In the genomic region with DNA sequence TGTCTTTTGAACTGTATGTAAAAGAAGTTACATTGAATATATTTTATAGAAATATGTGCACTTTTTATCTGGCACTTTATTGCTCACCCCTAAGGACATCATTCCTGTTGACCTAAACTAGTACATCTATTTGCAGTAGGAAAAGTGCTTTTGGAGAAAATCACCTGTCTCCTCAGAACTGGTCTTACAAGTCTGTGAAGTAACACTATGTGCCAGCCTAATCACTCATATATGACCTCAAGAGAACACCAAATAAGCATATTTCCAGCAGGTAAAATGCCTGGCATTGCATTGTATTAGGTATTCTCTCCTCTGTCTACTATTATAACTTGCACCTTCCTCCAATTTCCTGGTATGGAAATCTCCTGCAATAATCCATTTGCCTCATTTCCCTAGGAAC, we compare ENCODE assay signal across 18 cellular contexts. TPM values are rescaled to one million over a fixed set of nuclear protein-coding genes. Genes with fewer than 3 reads are reported as not detected.
A peak's percentile ranks its signal among the peaks of the same experiment; 100 is the strongest.
DNase-seq lines count a peak whose midpoint lies in the region; ATAC-seq and TF ChIP-seq lines count a peak whose summit lies in the region.
"Had no signal": no experiment of that assay in that cellular context is flagged by ENCODE, and none has a peak within 500 bp of the region (broad histone marks: within the 10 kb centered on the region; RNA-seq: fewer than 3 reads in every experiment).

No MANE protein-coding gene starts in this region.

- H3K27ac ChIP-seq in left ventricle myocardium inferior (replicated peaks): peak overlapping the region; percentile 27
- H3K27ac ChIP-seq in right cardiac atrium (ENCODE audit: low read length): no peak overlapping the region
- H3K27ac ChIP-seq in epithelial cell of prostate: peak overlapping the region; percentile 21
- H3K27ac ChIP-seq in stomach: peak overlapping the region in 4 of 5 donors; percentile 5 to 49 (median 20)
- H3K27ac ChIP-seq: BLaER1, Peyer's patch had no signal

- H3K27me3 ChIP-seq in left ventricle myocardium inferior (ENCODE audit: low read depth): no peaks in the 10 kb centered on the region
- H3K27me3 ChIP-seq in right cardiac atrium (ENCODE audit: control insufficient read depth, insufficient read depth): no peaks in the 10 kb centered on the region
- no peaks in the 10 kb centered on the region for H3K27me3 ChIP-seq in stomach
- H3K27me3 ChIP-seq: BLaER1, Peyer's patch had no signal

- no peak for TF ChIP-seq POLR2A in stomach (IDR thresholded peaks at IDR 0.05)

- no peak for TF ChIP-seq EP300 in stomach (IDR thresholded peaks at IDR 0.05)

- TF ChIP-seq CTCF in left ventricle myocardium inferior (IDR thresholded peaks at IDR 0.05; ENCODE audit: borderline replicate concordance) (no peak), stomach (IDR thresholded peaks at IDR 0.05) (no peak)

- peaks cover 19% of the 10 kb centered on the region for H3K36me3 ChIP-seq in left ventricle myocardium inferior
- no peaks in the 10 kb centered on the region for H3K36me3 ChIP-seq in stomach
- H3K36me3 ChIP-seq: BLaER1, Peyer's patch had no signal

- DNase-seq in left ventricle myocardium inferior (no peak), right cardiac atrium (no peak), epithelial cell of prostate (ENCODE audit: low read depth, low spot score) (no peak), stomach (no peak), superior temporal gyrus (ENCODE audit: extremely low spot score) (no peak)
- DNase-seq in activated CD4-positive, alpha-beta T cell treated with anti-CD3 and anti-CD28 coated beads, Interleukin-2, amount 50 U/mL, for 1 hour: no peak
- DNase-seq in activated CD4-positive, alpha-beta T cell treated with anti-CD3 and anti-CD28 coated beads, Interleukin-2, amount 50 U/mL, for 4 hours: no peak
- DNase-seq in activated CD4-positive, alpha-beta T cell treated with anti-CD3 and anti-CD28 coated beads, Interleukin-2, amount 50 U/mL, for 48 hours: no peak
- DNase-seq: CD8-positive, alpha-beta T cell; DND-41; NCI-H1436 treated with DMSO at 0.1 percent for 48 hours; NCI-H2081 treated with DMSO at 0.1 percent for 48 hours; NCI-H510A treated with DMSO at 0.1 percent for 48 hours; Peyer's patch had no signal

- intact Hi-C loops in left ventricle myocardium inferior (cut with micrococcal nuclease): no loop called here
- intact Hi-C loops in right cardiac atrium (cut with DNase I): loop anchor here in 1 of 4 donors (10.0 kb wide), 1 partner anchor 182 kb away; no protein-coding TSS in a partner anchor
- intact Hi-C loops in stomach (cut with DNase I; ENCODE audit: low total_unique reads): no loop called here

- H3K4me3 ChIP-seq in left ventricle myocardium inferior: no peak overlapping the region
- H3K4me3 ChIP-seq in right cardiac atrium (ENCODE audit: low read length): no peak overlapping the region
- H3K4me3 ChIP-seq in stomach: no peak overlapping the region
- H3K4me3 ChIP-seq: BLaER1, GM23338, K562, Peyer's patch had no signal

- no peak for ATAC-seq in right cardiac atrium
- ATAC-seq: CD8-positive, alpha-beta T cell; GM23338; K562; Right ventricle myocardium inferior had no signal

- peaks cover 70% of the 10 kb centered on the region for H3K4me1 ChIP-seq in left ventricle myocardium inferior
- H3K4me1 ChIP-seq in right cardiac atrium (ENCODE audit: control insufficient read depth, insufficient read depth, low read length): no peaks in the 10 kb centered on the region
- peaks cover 5 to 50% (median 31%) of the 10 kb centered on the region in 4 donors for H3K4me1 ChIP-seq in stomach

- no peaks in the 10 kb centered on the region for H3K9me3 ChIP-seq in left ventricle myocardium inferior (replicated peaks)
- H3K9me3 ChIP-seq in right cardiac atrium (ENCODE audit: control insufficient read depth, low read length): no peaks in the 10 kb centered on the region
- no peaks in the 10 kb centered on the region for H3K9me3 ChIP-seq in stomach
- H3K9me3 ChIP-seq: BLaER1, Peyer's patch had no signal

RNA-seq across cellular contexts. Expression of a gene that starts 4.0 kb away (rescaled TPM):
- total RNA-seq in left ventricle myocardium inferior (61.9 TPM), right cardiac atrium (10 to 100 TPM; 62.9 to 81.4 (median 76.7) TPM), stomach (100 to 1,000 TPM in 1 of 5 donors, 10 to 100 TPM in 3, 1 to 10 TPM in 1; 4.3 to 128 (median 20.1) TPM)
- polyA plus RNA-seq in right cardiac atrium (25.8 TPM), stomach (10 to 100 TPM in 1 of 3 donors, 1 to 10 TPM in 2; 2.4 to 12.4 (median 8.9) TPM)
- total RNA-seq: CD8-positive, alpha-beta T cell; GM23338 had no signal
- polyA plus RNA-seq: GM23338 had no signal

RNA-seq across cellular contexts. Expression of a gene that starts 33.5 kb away (rescaled TPM):
- total RNA-seq in left ventricle myocardium inferior (11.4 TPM), right cardiac atrium (10 to 100 TPM; 11.4 to 18.3 (median 14.4) TPM), stomach (10 to 100 TPM in 2 of 5 donors, 1 to 10 TPM in 2, not detected in 1; 2.2 to 58.2 (median 22.2) TPM)
- polyA plus RNA-seq in right cardiac atrium (6.9 TPM), stomach (1 to 10 TPM; 2.0 to 2.8 (median 2.3) TPM)
- total RNA-seq: CD8-positive, alpha-beta T cell had no signal
